In the genomic region with DNA sequence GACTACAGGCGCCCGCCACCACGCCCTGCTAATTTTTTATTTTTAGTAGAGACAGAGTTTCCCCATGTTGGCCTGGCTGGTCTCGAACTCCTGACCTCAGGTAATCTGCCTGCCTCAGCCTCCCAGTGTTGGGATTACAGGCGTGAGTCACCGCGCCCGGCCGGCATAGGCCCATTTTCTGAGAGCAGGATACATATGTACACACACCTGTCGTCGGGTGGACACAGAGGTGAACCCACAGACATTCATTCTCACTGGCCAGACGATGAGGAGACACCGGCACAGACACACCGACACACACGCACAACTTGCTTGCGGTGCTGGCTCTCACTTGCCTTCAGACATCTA, we compare ENCODE assay signal across 1 cellular context.
TF ChIP-seq lines count a peak whose summit lies in the region.

No MANE protein-coding gene starts in this region.

TF ChIP-seq in A549, 52 proteins besides CTCF, POLR2A, EP300 and RAD21 (continued from another document):
- TF ChIP-seq, protein P1, sequence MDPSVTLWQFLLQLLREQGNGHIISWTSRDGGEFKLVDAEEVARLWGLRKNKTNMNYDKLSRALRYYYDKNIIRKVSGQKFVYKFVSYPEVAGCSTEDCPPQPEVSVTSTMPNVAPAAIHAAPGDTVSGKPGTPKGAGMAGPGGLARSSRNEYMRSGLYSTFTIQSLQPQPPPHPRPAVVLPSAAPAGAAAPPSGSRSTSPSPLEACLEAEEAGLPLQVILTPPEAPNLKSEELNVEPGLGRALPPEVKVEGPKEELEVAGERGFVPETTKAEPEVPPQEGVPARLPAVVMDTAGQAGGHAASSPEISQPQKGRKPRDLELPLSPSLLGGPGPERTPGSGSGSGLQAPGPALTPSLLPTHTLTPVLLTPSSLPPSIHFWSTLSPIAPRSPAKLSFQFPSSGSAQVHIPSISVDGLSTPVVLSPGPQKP (IDR thresholded peaks at IDR 0.05; ENCODE audit: low read depth, low read length), result no peak
- TF ChIP-seq EHMT2 (IDR thresholded peaks at IDR 0.05; ENCODE audit: low read depth) (no peak), FOSL2 (IDR thresholded peaks at IDR 0.05) (no peak), FOSL2 (CRISPR knock-in tag; IDR thresholded peaks at IDR 0.05) (no peak), HOXB5 (CRISPR knock-in tag; IDR thresholded peaks at IDR 0.05) (no peak), RFX5 (IDR thresholded peaks at IDR 0.05) (no peak), MAZ (IDR thresholded peaks at IDR 0.05; ENCODE audit: borderline replicate concordance, low read depth, low read length) (no peak), HOXA7 (CRISPR knock-in tag; IDR thresholded peaks at IDR 0.05) (no peak), RNF2 (IDR thresholded peaks at IDR 0.05; ENCODE audit: borderline replicate concordance, low read depth) (no peak)
